ENCODE assay signal across 8 cellular contexts in genomic region chr10:35194906-35195305, GRCh38.
A peak's percentile ranks its signal among the peaks of the same experiment; 100 is the strongest.
DNase-seq lines count a peak whose midpoint lies in the region; ATAC-seq and TF ChIP-seq lines count a peak whose summit lies in the region.

No MANE protein-coding gene starts in this region.

- TF ChIP-seq POLR2A in esophagus muscularis mucosa (IDR thresholded peaks at IDR 0.05; ENCODE audit: low read depth), result no peak

- DNase-seq in heart right ventricle (no peak), cardiac septum (ENCODE audit: low spot score) (no peak), WTC11 (ENCODE audit: low spot score) (no peak), esophagus muscularis mucosa (ENCODE audit: extremely low spot score) (no peak), sciatic nerve (ENCODE audit: low spot score) (no peak), anterior cingulate cortex (lab: John Stamatoyannopoulos, UW) (no peak), HPDE6-E6E7 (ENCODE audit: extremely low spot score) (no peak)

- peak in 3 of 8 donors; percentile 22 to 37 (median 36) for ATAC-seq in heart right ventricle
- ATAC-seq in WTC11, result no peak
- peak; percentile 45 for ATAC-seq in sciatic nerve
- ATAC-seq in GM21529 (IDR thresholded peaks at IDR 0.05; ENCODE audit: unreplicated experiment), result no peak

- H3K9me3 Mint-ChIP-seq in WTC11, result peaks cover 14% of the 10 kb centered on the region; the same call in 1 of the 2 replicates

- H3K27me3 ChIP-seq in heart right ventricle (no peaks in the 10 kb centered on the region), esophagus muscularis mucosa (no peaks in the 10 kb centered on the region)

- peak overlapping the region; percentile 82 to 97 (median 95) for H3K27ac ChIP-seq in heart right ventricle
- peak overlapping the region; percentile 88 to 94 (median 90) for H3K27ac ChIP-seq in esophagus muscularis mucosa (replicated peaks in 1 of 4)

- TF ChIP-seq CTCF in heart right ventricle (IDR thresholded peaks at IDR 0.05), result no peak
- no peak for TF ChIP-seq CTCF in WTC11 (IDR thresholded peaks at IDR 0.05)
- TF ChIP-seq CTCF in esophagus muscularis mucosa (IDR thresholded peaks at IDR 0.05), result no peak

- CTCF ChIA-PET in WTC11 (lab: Charles Lee), result interaction anchor here (1.0 to 2.6 kb wide), 20 partner anchors 9 to 368 kb away, joined by 3 to 64 read pairs (median 8); partner anchors contain the start of genes CREM and CUL2

- H3K36me3 ChIP-seq in heart right ventricle (peaks cover 0 to under 1% (median 0%) of the 10 kb centered on the region in 9 donors), esophagus muscularis mucosa (no peaks in the 10 kb centered on the region)

- POLR2A ChIA-PET in WTC11 (lab: Charles Lee), result interaction anchor here (2.2 kb wide), 1 partner anchor 68 kb away, joined by 10 read pairs; the partner anchor contains the start of gene CREM

- H3K4me3 Mint-ChIP-seq in WTC11, result peak overlapping the region; percentile 72

- peaks cover 0 to 62% (median 11%) of the 10 kb centered on the region in 9 donors for H3K4me1 ChIP-seq in heart right ventricle
- peaks cover 11 to 12% (median 11%) of the 10 kb centered on the region in 4 donors for H3K4me1 ChIP-seq in esophagus muscularis mucosa

- peak overlapping the region; percentile 89 for H3K27ac Mint-ChIP-seq in WTC11

- intact Hi-C loops in heart right ventricle (cut with DNase I), result loop anchor here in 8 of 10 donors (1.0 to 5.0 kb wide), 4 partner anchors 68 to 69 kb away; partner anchors contain the start of gene CREM (in 5 of the 8)
- intact Hi-C loops in cardiac septum (cut with DNase I), result loop anchor here (1.0 kb wide), 1 partner anchor 68 kb away; no protein-coding TSS in a partner anchor
- intact Hi-C loops in esophagus muscularis mucosa (cut with DNase I), result loop anchor here (1.0 kb wide), 1 partner anchor 69 kb away; the partner anchor contains the start of gene CREM
- intact Hi-C loops in sciatic nerve (cut with DNase I), result no loop called here

- H3K27me3 Mint-ChIP-seq in WTC11 (ENCODE audit: low read depth), result no peaks in the 10 kb centered on the region

- H3K9me3 ChIP-seq in heart right ventricle, result no peaks in the 10 kb centered on the region
- H3K9me3 ChIP-seq in esophagus muscularis mucosa, result no peaks in the 10 kb centered on the region

- no peak for TF ChIP-seq EP300 in esophagus muscularis mucosa (IDR thresholded peaks at IDR 0.05)

- H3K4me3 ChIP-seq in heart right ventricle (peak overlapping the region in 9 of 10 donors; percentile 22 to 68 (median 56)), esophagus muscularis mucosa (peak overlapping the region; percentile 45 to 57 (median 56))

- H3K36me3 Mint-ChIP-seq in WTC11, result peaks cover 10% of the 10 kb centered on the region; the same call in 1 of the 2 replicates

- 63 to 73% methylated on average over 1 of the region's 1 CpG for WGBS in heart right ventricle, 2 donors
- 58% methylated on average over 1 of the region's 1 CpG for WGBS in esophagus muscularis mucosa

- H3K4me1 Mint-ChIP-seq in WTC11, result peaks cover 27% of the 10 kb centered on the region

TF ChIP-seq in WTC11, 78 proteins besides CTCF, POLR2A, EP300 and RAD21:
- TF ChIP-seq IRF1 (CRISPR knock-in tag; IDR thresholded peaks at IDR 0.05) (no peak), USF2 (CRISPR knock-in tag; IDR thresholded peaks at IDR 0.05) (no peak), NFYB (CRISPR knock-in tag; conservative IDR thresholded peaks at IDR 0.05; ENCODE audit: low read depth) (no peak), ZNF396 (CRISPR knock-in tag; IDR thresholded peaks at IDR 0.05; ENCODE audit: borderline replicate concordance) (no peak), ZNF232 (CRISPR knock-in tag; IDR thresholded peaks at IDR 0.05) (no peak), AFF4 (CRISPR knock-in tag; IDR thresholded peaks at IDR 0.05; ENCODE audit: borderline replicate concordance) (no peak), ZNF263 (CRISPR knock-in tag; IDR thresholded peaks at IDR 0.05; ENCODE audit: low read depth) (no peak), CREB1 (CRISPR knock-in tag; IDR thresholded peaks at IDR 0.05) (no peak), FOXP1 (CRISPR knock-in tag; IDR thresholded peaks at IDR 0.05; ENCODE audit: borderline replicate concordance) (no peak), SMAD4 (CRISPR knock-in tag; IDR thresholded peaks at IDR 0.05) (no peak), FOXJ3 (CRISPR knock-in tag; IDR thresholded peaks at IDR 0.05; ENCODE audit: borderline replicate concordance) (no peak), ERG (CRISPR knock-in tag; IDR thresholded peaks at IDR 0.05) (no peak)
